Comparison of ENCODE assay signal across 1 cellular context in the genomic region with DNA sequence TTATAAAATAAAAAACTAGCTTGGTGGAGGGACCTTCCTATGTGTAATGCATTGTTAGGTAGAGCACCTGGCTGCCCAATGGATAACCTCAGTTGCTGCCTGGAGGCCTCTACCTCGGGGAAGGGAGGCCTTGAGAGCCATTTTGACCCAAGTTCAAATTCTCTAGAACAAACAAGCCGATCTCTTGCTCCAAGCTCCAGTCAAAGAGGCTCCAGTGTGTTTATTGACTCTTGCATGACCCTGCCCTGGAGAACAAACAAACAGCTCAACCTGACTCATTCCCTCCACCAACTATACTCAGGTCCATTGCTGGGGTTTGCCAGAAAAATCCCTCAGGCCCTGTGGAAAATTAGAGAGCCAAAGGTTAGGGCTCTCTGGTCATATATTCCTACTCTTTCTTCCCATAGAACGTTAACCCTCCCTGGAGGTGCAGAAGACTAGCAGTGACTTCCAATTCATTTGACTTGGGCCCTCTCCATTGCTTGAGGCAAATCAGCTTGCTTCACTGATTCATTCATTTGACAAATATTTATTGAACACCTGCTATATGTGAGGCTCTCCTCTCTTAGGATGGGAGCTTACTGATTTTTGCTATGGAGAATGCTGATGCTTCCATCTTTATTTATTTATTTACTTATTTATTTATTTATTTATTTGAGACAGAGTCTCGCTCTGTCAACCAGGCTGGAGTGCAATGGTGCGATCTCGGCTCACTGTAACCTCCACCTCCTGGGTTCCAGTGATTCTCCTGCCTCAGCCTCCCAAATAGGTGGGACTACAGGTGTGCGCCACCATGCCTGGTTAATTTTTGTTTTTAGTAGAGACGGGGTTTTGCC.
TF ChIP-seq lines count a peak whose summit lies in the region.

No MANE protein-coding gene starts in this region.

TF ChIP-seq in HepG2, 621 proteins besides CTCF, POLR2A, EP300 and RAD21 (continued from another document and continues in another):
- TF ChIP-seq, protein P1, sequence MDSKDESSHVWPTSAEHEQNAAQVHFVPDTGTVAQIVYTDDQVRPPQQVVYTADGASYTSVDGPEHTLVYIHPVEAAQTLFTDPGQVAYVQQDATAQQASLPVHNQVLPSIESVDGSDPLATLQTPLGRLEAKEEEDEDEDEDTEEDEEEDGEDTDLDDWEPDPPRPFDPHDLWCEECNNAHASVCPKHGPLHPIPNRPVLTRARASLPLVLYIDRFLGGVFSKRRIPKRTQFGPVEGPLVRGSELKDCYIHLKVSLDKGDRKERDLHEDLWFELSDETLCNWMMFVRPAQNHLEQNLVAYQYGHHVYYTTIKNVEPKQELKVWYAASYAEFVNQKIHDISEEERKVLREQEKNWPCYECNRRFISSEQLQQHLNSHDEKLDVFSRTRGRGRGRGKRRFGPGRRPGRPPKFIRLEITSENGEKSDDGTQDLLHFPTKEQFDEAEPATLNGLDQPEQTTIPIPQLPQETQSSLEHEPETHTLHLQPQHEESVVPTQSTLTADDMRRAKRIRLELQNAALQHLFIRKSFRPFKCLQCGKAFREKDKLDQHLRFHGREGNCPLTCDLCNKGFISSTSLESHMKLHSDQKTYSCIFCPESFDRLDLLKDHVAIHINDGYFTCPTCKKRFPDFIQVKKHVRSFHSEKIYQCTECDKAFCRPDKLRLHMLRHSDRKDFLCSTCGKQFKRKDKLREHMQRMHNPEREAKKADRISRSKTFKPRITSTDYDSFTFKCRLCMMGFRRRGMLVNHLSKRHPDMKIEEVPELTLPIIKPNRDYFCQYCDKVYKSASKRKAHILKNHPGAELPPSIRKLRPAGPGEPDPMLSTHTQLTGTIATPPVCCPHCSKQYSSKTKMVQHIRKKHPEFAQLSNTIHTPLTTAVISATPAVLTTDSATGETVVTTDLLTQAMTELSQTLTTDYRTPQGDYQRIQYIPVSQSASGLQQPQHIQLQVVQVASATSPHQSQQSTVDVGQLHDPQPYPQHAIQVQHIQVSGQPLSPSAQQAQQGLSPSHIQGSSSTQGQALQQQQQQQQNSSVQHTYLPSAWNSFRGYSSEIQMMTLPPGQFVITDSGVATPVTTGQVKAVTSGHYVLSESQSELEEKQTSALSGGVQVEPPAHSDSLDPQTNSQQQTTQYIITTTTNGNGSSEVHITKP (CRISPR knock-in tag; IDR thresholded peaks at IDR 0.05; ENCODE audit: low read depth) = no peak; the same call in 1 of the 2 replicates
- TF ChIP-seq ELF4 (CRISPR knock-in tag; IDR thresholded peaks at IDR 0.05; ENCODE audit: borderline replicate concordance) (peak; percentile 26; the same call in 1 of the 2 replicates), PAX8 (CRISPR knock-in tag; IDR thresholded peaks at IDR 0.05; ENCODE audit: borderline replicate concordance) (no peak), RFX3 (CRISPR knock-in tag; IDR thresholded peaks at IDR 0.05) (no peak), PLRG1 (conservative IDR thresholded peaks at IDR 0.05) (no peak), ZNF556 (CRISPR knock-in tag; IDR thresholded peaks at IDR 0.05; ENCODE audit: borderline replicate concordance) (no peak), ZNF724P (CRISPR knock-in tag; IDR thresholded peaks at IDR 0.05; ENCODE audit: borderline replicate concordance) (no peak), TCF7L2 (IDR thresholded peaks at IDR 0.05; ENCODE audit: low read depth, low read length) (no peak; the same call in 1 of the 2 replicates), ZFP90 (CRISPR knock-in tag; IDR thresholded peaks at IDR 0.05; ENCODE audit: borderline replicate concordance) (no peak), ZNF644 (CRISPR knock-in tag; IDR thresholded peaks at IDR 0.05; ENCODE audit: low read depth) (peak; percentile 97), ZNF597 (CRISPR knock-in tag; IDR thresholded peaks at IDR 0.05) (no peak), PAWR (CRISPR knock-in tag; IDR thresholded peaks at IDR 0.05; ENCODE audit: borderline replicate concordance) (no peak), GATAD2A (CRISPR knock-in tag; IDR thresholded peaks at IDR 0.05) (peak; percentile 95), NR0B2 (CRISPR knock-in tag; IDR thresholded peaks at IDR 0.05) (no peak), ZNF331 (CRISPR knock-in tag; IDR thresholded peaks at IDR 0.05) (peak; percentile 91), TBX2 (CRISPR knock-in tag; IDR thresholded peaks at IDR 0.05; ENCODE audit: borderline replicate concordance) (peak; percentile 84), NR2C2 (CRISPR knock-in tag; IDR thresholded peaks at IDR 0.05; ENCODE audit: borderline replicate concordance) (peak; percentile 42; the same call in 1 of the 2 replicates), ZNF615 (CRISPR knock-in tag; IDR thresholded peaks at IDR 0.05; ENCODE audit: borderline replicate concordance) (no peak), ZFP91 (CRISPR knock-in tag; IDR thresholded peaks at IDR 0.05; ENCODE audit: borderline replicate concordance) (no peak), ZFY (CRISPR knock-in tag; IDR thresholded peaks at IDR 0.05) (peak; percentile 53), ZNF138 (CRISPR knock-in tag; IDR thresholded peaks at IDR 0.05; ENCODE audit: low read depth) (no peak), ZNF10 (CRISPR knock-in tag; IDR thresholded peaks at IDR 0.05; ENCODE audit: borderline replicate concordance, low read depth) (no peak), ZBTB26 (CRISPR knock-in tag; IDR thresholded peaks at IDR 0.05; ENCODE audit: borderline replicate concordance) (peak; percentile 75; the same call in 1 of the 2 replicates), IKZF1 (IDR thresholded peaks at IDR 0.05) (no peak), ZNF878 (CRISPR knock-in tag; IDR thresholded peaks at IDR 0.05) (0 out of 2 replicates have a peak, but pooled peaks have one; percentile 26), SAP130 (CRISPR knock-in tag; IDR thresholded peaks at IDR 0.05; ENCODE audit: low read depth) (peak; percentile 75), MEIS1 (CRISPR knock-in tag; IDR thresholded peaks at IDR 0.05; ENCODE audit: borderline replicate concordance) (no peak), SIN3B (IDR thresholded peaks at IDR 0.05; ENCODE audit: low read length) (no peak), PPARG (CRISPR knock-in tag; conservative IDR thresholded peaks at IDR 0.05) (peak; percentile 70), XBP1 (CRISPR knock-in tag; IDR thresholded peaks at IDR 0.05) (no peak), GMEB2 (CRISPR knock-in tag; IDR thresholded peaks at IDR 0.05; ENCODE audit: low read depth) (no peak), SP4 (CRISPR knock-in tag; IDR thresholded peaks at IDR 0.05) (no peak), SOX6 (IDR thresholded peaks at IDR 0.05) (no peak), SOX6 (CRISPR knock-in tag; IDR thresholded peaks at IDR 0.05) (peak; percentile 93), KLF6 (CRISPR knock-in tag; IDR thresholded peaks at IDR 0.05) (no peak), YEATS4 (CRISPR knock-in tag; IDR thresholded peaks at IDR 0.05; ENCODE audit: borderline replicate concordance) (no peak; the same call in 1 of the 2 replicates), ERF (CRISPR knock-in tag; IDR thresholded peaks at IDR 0.05) (peak; percentile 83), MEIS2 (CRISPR knock-in tag; IDR thresholded peaks at IDR 0.05) (peak; percentile 74; the same call in 1 of the 2 replicates), ZNF512B (CRISPR knock-in tag; IDR thresholded peaks at IDR 0.05; ENCODE audit: borderline replicate concordance) (no peak), ZNF44 (CRISPR knock-in tag; IDR thresholded peaks at IDR 0.05) (no peak), BCL6 (CRISPR knock-in tag; IDR thresholded peaks at IDR 0.05) (peak; percentile 95), ZNF784 (CRISPR knock-in tag; IDR thresholded peaks at IDR 0.05; ENCODE audit: borderline replicate concordance) (peak; percentile 57; the same call in 1 of the 2 replicates)
- TF ChIP-seq, protein P2, sequence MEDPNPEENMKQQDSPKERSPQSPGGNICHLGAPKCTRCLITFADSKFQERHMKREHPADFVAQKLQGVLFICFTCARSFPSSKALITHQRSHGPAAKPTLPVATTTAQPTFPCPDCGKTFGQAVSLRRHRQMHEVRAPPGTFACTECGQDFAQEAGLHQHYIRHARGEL (CRISPR knock-in tag; IDR thresholded peaks at IDR 0.05) = no peak
- TF ChIP-seq, protein P3, sequence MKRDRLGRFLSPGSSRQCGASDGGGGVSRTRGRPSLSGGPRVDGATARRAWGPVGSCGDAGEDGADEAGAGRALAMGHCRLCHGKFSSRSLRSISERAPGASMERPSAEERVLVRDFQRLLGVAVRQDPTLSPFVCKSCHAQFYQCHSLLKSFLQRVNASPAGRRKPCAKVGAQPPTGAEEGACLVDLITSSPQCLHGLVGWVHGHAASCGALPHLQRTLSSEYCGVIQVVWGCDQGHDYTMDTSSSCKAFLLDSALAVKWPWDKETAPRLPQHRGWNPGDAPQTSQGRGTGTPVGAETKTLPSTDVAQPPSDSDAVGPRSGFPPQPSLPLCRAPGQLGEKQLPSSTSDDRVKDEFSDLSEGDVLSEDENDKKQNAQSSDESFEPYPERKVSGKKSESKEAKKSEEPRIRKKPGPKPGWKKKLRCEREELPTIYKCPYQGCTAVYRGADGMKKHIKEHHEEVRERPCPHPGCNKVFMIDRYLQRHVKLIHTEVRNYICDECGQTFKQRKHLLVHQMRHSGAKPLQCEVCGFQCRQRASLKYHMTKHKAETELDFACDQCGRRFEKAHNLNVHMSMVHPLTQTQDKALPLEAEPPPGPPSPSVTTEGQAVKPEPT (CRISPR knock-in tag; IDR thresholded peaks at IDR 0.05; ENCODE audit: low read depth) = no peak
